Comparison of ENCODE assay signal across 8 cellular contexts in the genomic region with DNA sequence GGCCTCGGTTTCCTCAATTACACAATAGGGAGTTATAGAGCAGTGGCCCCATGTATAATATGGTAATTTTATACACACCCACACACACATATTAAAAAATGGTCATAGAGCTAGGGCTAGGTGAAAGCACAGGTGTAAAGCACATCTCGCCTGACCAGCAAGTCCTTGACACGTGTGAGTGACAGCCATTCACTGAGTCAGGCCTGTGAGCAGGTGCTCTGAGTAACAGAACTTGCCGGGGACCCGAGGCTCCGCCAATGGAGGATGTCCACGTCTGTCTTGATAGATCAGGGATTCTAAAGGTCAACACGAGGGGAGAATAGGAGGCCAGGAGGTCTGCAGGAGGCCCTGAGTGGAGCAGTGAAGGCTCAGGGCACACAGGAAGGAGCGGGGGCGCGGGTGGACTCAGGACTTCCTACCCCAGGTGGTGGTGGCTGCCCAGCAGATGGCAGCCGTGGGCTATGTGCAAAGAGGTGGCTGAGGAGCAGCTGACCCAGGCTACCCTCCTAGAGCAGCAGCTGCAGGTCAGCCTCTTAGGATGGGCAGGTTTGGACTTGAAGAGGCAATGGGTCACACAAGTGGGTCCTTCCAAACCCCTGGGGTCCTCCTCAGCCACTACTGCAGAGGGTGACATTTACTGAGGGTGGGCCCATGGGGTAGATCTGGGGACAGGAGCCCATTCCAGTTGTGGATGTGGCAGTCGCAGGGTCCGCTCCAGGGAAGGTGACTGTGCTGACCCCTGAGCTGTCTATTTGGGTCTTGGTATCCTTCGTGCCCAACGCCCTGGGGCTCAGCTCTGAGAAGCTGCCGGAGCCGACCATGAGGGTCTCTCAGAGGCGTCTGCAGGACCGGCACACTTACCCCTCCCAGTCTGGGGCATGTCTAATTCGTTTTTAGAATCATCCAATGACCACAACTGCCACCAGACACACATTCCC.
DNase-seq lines count a peak whose midpoint lies in the region; ATAC-seq and TF ChIP-seq lines count a peak whose summit lies in the region.

No MANE protein-coding gene starts in this region.

- H3K4me3 ChIP-seq in neutrophil (ENCODE audit: low read depth in 1 of 2, low read length in 1 of 2): peak overlapping the region in 1 of 2 experiments; percentile 11

- DNase-seq in EL (peak; percentile 78), KBM-7 (peak; percentile 79), RPMI8226 (peak; percentile 81), fibroblast of peridontal ligament (ENCODE audit: extremely low read depth) (peak; percentile 73), stromal cell of bone marrow (ENCODE audit: low read depth) (peak; percentile 54)
- peak; percentile 48 to 63 for DNase-seq in activated T-helper 1 cell treated with anti-CD3 and anti-CD28 coated beads, Interleukin-2, amount 50 U/mL, for 16 hours (ENCODE audit: low read depth in 1 of 2, low spot score in 1 of 2)

- H3K4me1 ChIP-seq in neutrophil (ENCODE audit: control insufficient read depth in 1 of 2, insufficient read depth in 1 of 2, low read depth in 1 of 2, low read length in 1 of 2): peaks cover 33 to 37% of the 10 kb centered on the region in 2 experiments

- ATAC-seq in GM19324 (IDR thresholded peaks at IDR 0.05; ENCODE audit: low FRiP score, unreplicated experiment): no peak

- peak overlapping the region; percentile 61 for H3K27ac ChIP-seq in neutrophil

- no peaks in the 10 kb centered on the region for H3K27me3 ChIP-seq in neutrophil

- no peaks in the 10 kb centered on the region for H3K9me3 ChIP-seq in neutrophil

- peak; percentile 83 for TF ChIP-seq CTCF in neutrophil (IDR thresholded peaks at IDR 0.05)

- in situ Hi-C loops in KBM-7 (cut with MboI; ENCODE audit: low pct_unique_long_range_greater_than_20kb, low sequenced_read_pairs): loop anchor here (25.0 kb wide), 1 partner anchor 146 kb away; the partner anchor contains the start of gene RAPGEF1

- peaks cover 79% of the 10 kb centered on the region for H3K36me3 ChIP-seq in neutrophil
